ENCODE assay signal across 16 cellular contexts in genomic region chr14:75715926-75716780, GRCh38. TPM values are rescaled to one million over a fixed set of nuclear protein-coding genes. Genes with fewer than 3 reads are reported as not detected.
DNase-seq lines count a peak whose midpoint lies in the region; ATAC-seq, FAIRE-seq and TF ChIP-seq lines count a peak whose summit lies in the region.
"Had no signal": no experiment of that assay in that cellular context is flagged by ENCODE, and none has a peak within 500 bp of the region (broad histone marks: within the 10 kb centered on the region; RNA-seq: fewer than 3 reads in every experiment).

No MANE protein-coding gene starts in this region.

- no peak for ATAC-seq in pancreas
- ATAC-seq: activated T-cell treated with anti-CD3 and anti-CD28 coated beads, Interleukin-2, amount 50 U/mL, for 4 hours; CD8-positive, alpha-beta T cell had no signal

- H3K4me2 ChIP-seq in osteoblast (ENCODE audit: insufficient read depth, low read length) = peak overlapping the region; percentile 2

- TF ChIP-seq CTCF in osteoblast (IDR thresholded peaks at IDR 0.05; ENCODE audit: extremely low read depth, low read depth, low read length) = no peak
- TF ChIP-seq CTCF in pancreas (IDR thresholded peaks at IDR 0.05) = no peak
- TF ChIP-seq CTCF in dorsolateral prefrontal cortex (IDR thresholded peaks at IDR 0.05 in 54 of 56, conservative IDR thresholded peaks at IDR 0.05 in 2 of 56; ENCODE audit: low read depth in 1 of 56, partially characterized antibody in 56 of 56) = no peak

- DNase-seq in AG08396 (ENCODE audit: low spot score) (peak; percentile 61), HTR-8/SVneo (ENCODE audit: insufficient read length, low spot score) (no peak), dedifferentiated amniotic fluid mesenchymal stem cell (ENCODE audit: extremely low spot score) (peak; percentile 40), osteoblast (ENCODE audit: insufficient read length, low spot score, missing footprints) (peak; percentile 57), pancreas (no peak), dorsolateral prefrontal cortex (no peak)
- no peak for DNase-seq in stimulated activated CD4-positive, alpha-beta T cell treated with anti-CD3 and anti-CD28 coated beads, Interleukin-2, amount 100 ng/mL, for 24 hours
- DNase-seq in activated CD4-positive, alpha-beta T cell treated with anti-CD3 and anti-CD28 coated beads, Interleukin-2, amount 50 U/mL, for 4 hours = no peak
- DNase-seq: activated CD4-positive, CD25-positive, alpha-beta regulatory T cell treated with anti-CD3 and anti-CD28 coated beads, Interleukin-2, amount 50 U/mL, for 72 hours; activated T-cell treated with anti-CD3 and anti-CD28 coated beads, Interleukin-2, amount 50 U/mL, for 4 hours; aorta; CD8-positive, alpha-beta T cell; naive B cell had no signal

- no peaks in the 10 kb centered on the region for H3K27me3 ChIP-seq in osteoblast (ENCODE audit: insufficient read depth, low read length)
- no peaks in the 10 kb centered on the region for H3K27me3 ChIP-seq in pancreas
- no peaks in the 10 kb centered on the region for H3K27me3 ChIP-seq in dorsolateral prefrontal cortex

- H3K36me3 ChIP-seq in osteoblast (ENCODE audit: insufficient read depth, low read length) (peaks cover 7% of the 10 kb centered on the region), pancreas (no peaks in the 10 kb centered on the region)

- H3K9me3 ChIP-seq in osteoblast (ENCODE audit: low read depth, low read length) (no peaks in the 10 kb centered on the region), pancreas (no peaks in the 10 kb centered on the region)

- intact Hi-C loops in pancreas (cut with DNase I) (no loop called here), dorsolateral prefrontal cortex (cut with DNase I) (loop anchor here in 1 of 2 donors (10.0 kb wide), 2 partner anchors 189 to 669 kb away; no protein-coding TSS in a partner anchor)

- no peak overlapping the region for H3K27ac ChIP-seq in osteoblast (ENCODE audit: low read depth, low read length)
- H3K27ac ChIP-seq in pancreas = peak overlapping the region in 1 of 4 donors; percentile 16
- H3K27ac ChIP-seq in dorsolateral prefrontal cortex = peak overlapping the region in 27 of 59 donors; percentile 2 to 97 (median 35)
- H3K27ac ChIP-seq: SK-N-MC had no signal

- H4K20me1 ChIP-seq in osteoblast (ENCODE audit: insufficient read depth, low read length) = no peaks in the 10 kb centered on the region

- H3K79me2 ChIP-seq in osteoblast (ENCODE audit: insufficient read depth, low read length) = no peaks in the 10 kb centered on the region

- 78 to 81% methylated on average over 2 of the region's 2 CpGs for WGBS in pancreas, 2 donors

- H3K4me1 ChIP-seq in osteoblast (ENCODE audit: insufficient read depth, low read length) (peaks cover 23% of the 10 kb centered on the region), pancreas (peaks cover 35 to 66% (median 58%) of the 10 kb centered on the region in 3 donors)

- FAIRE-seq in HTR-8/SVneo (lab: Jason Lieb, UNC) (peak; percentile 58), pancreas (lab: Jason Lieb, UNC) (no peak)
- FAIRE-seq: H54, islet of Langerhans had no signal

- no peak overlapping the region for H3K4me3 ChIP-seq in osteoblast (ENCODE audit: insufficient read depth, low read length)
- H3K4me3 ChIP-seq in pancreas = no peak overlapping the region
- H3K4me3 ChIP-seq in dorsolateral prefrontal cortex = no peak overlapping the region
- H3K4me3 ChIP-seq: SK-N-MC had no signal

- no peak overlapping the region for H2AFZ ChIP-seq in osteoblast (ENCODE audit: low read length)

RNA-seq across cellular contexts. Expression of gene TTLL5, which starts 55.1 kb away (rescaled TPM):
- 28.3 and 30.4 TPM in 2 replicates for total RNA-seq in osteoblast
- total RNA-seq in pancreas = 10 to 100 TPM; 11.0 to 22.6 (median 13.8) TPM
- polyA plus RNA-seq in pancreas = 1 to 10 TPM; 7.6 to 8.1 TPM
- total RNA-seq in dorsolateral prefrontal cortex = 10 to 100 TPM; 36.5 to 74.0 (median 53.7) TPM

RNA-seq across cellular contexts. Expression of gene ERG28, which starts 55.5 kb away (rescaled TPM):
- total RNA-seq in osteoblast (7.2 and 8.0 TPM in 2 replicates), pancreas (1 to 10 TPM; 4.2 to 9.5 (median 6.5) TPM), dorsolateral prefrontal cortex (10 to 100 TPM; 10.2 to 21.8 (median 14.5) TPM)
- 10 to 100 TPM in 1 of 2 donors, 1 to 10 TPM in 1; 9.7 to 13.2 TPM for polyA plus RNA-seq in pancreas

Comparison
In these comparisons a context has a peak if more than half of its experiments do, and no peak if none do; other contexts are left out.
1. DNase-seq: peak in AG08396 (single experiment), dedifferentiated amniotic fluid mesenchymal stem cell (single experiment) and osteoblast (single experiment); none in HTR-8/SVneo (single experiment), stimulated activated CD4-positive, alpha-beta T cell treated with anti-CD3 and anti-CD28 coated beads, Interleukin-2, amount 100 ng/mL, for 24 hours (0 of 2), pancreas (0 of 6), dorsolateral prefrontal cortex (0 of 10) and activated CD4-positive, alpha-beta T cell treated with anti-CD3 and anti-CD28 coated beads, Interleukin-2, amount 50 U/mL, for 4 hours (0 of 2).